1 cellular context compared by ENCODE assay signal in genomic region chr19:6801397-6802086, GRCh38.
TF ChIP-seq lines count a peak whose summit lies in the region.

No MANE protein-coding gene starts in this region.

TF ChIP-seq in K562, 482 proteins besides CTCF, POLR2A, EP300 and RAD21 (continued from another document and continues in another):
- TF ChIP-seq CBFA2T3 (IDR thresholded peaks at IDR 0.05) (0 out of 2 replicates have a peak, but pooled peaks have one; percentile 4), SIN3A (IDR thresholded peaks at IDR 0.05; ENCODE audit: borderline replicate concordance in 2 of 2, control insufficient read depth in 1 of 2, low read depth in 2 of 2, low read length in 2 of 2) (no peak), SLC30A9 (CRISPR knock-in tag; IDR thresholded peaks at IDR 0.05) (no peak), ZFP36 (IDR thresholded peaks at IDR 0.05; ENCODE audit: low read depth, low read length, partially characterized antibody) (peak; percentile 52), PREB (CRISPR knock-in tag; IDR thresholded peaks at IDR 0.05) (no peak), ZNF347 (CRISPR knock-in tag; IDR thresholded peaks at IDR 0.05; ENCODE audit: low read depth) (no peak), HMGXB4 (CRISPR knock-in tag; IDR thresholded peaks at IDR 0.05) (no peak), PML (IDR thresholded peaks at IDR 0.05; ENCODE audit: low read length) (no peak), NFRKB (IDR thresholded peaks at IDR 0.05; ENCODE audit: low read depth) (peak; percentile 71; the same call in 1 of the 2 replicates), BRD4 (IDR thresholded peaks at IDR 0.05) (0 out of 2 replicates have a peak, but pooled peaks have one; percentile 35), KHSRP (IDR thresholded peaks at IDR 0.05) (no peak), CXXC5 (CRISPR knock-in tag; IDR thresholded peaks at IDR 0.05) (peak; percentile 45; the same call in 1 of the 2 replicates), PHTF2 (CRISPR knock-in tag; IDR thresholded peaks at IDR 0.05) (no peak), BRD9 (IDR thresholded peaks at IDR 0.05; ENCODE audit: low read depth, partially characterized antibody) (no peak), CHD1 (IDR thresholded peaks at IDR 0.05; ENCODE audit: low read length) (no peak), BCLAF1 (IDR thresholded peaks at IDR 0.05; ENCODE audit: borderline replicate concordance in 1 of 2, control insufficient read depth in 1 of 2, low read depth in 2 of 2, low read length in 1 of 2) (no peak), NCOA1 (IDR thresholded peaks at IDR 0.05; ENCODE audit: low read depth) (no peak), ZNF589 (CRISPR knock-in tag; IDR thresholded peaks at IDR 0.05; ENCODE audit: low read depth) (no peak), EP400 (IDR thresholded peaks at IDR 0.05) (no peak), RAD51 (IDR thresholded peaks at IDR 0.05; ENCODE audit: borderline replicate concordance, low read depth) (no peak), HINFP (tag; conservative IDR thresholded peaks at IDR 0.05; ENCODE audit: low read depth) (no peak), ZZZ3 (IDR thresholded peaks at IDR 0.05) (no peak), NR1H2 (CRISPR knock-in tag; IDR thresholded peaks at IDR 0.05) (no peak), TFAM (CRISPR knock-in tag; conservative IDR thresholded peaks at IDR 0.05) (no peak), U2AF1 (optimal IDR thresholded peaks at IDR 0.05; ENCODE audit: low read depth, low read length) (no peak), ZNF277 (CRISPR knock-in tag; IDR thresholded peaks at IDR 0.05; ENCODE audit: borderline replicate concordance) (no peak), POLR2G (IDR thresholded peaks at IDR 0.05; ENCODE audit: low read depth, low read length) (peak; percentile 48; the same call in 1 of the 2 replicates), ZNF274 (IDR thresholded peaks at IDR 0.05; ENCODE audit: borderline replicate concordance, low read depth, low read length) (no peak), RUNX1 (IDR thresholded peaks at IDR 0.05; ENCODE audit: low read depth) (no peak), PYGO2 (tag; IDR thresholded peaks at IDR 0.05) (no peak), NR3C1 (CRISPR knock-in tag; IDR thresholded peaks at IDR 0.05) (no peak), ZNF609 (CRISPR knock-in tag; IDR thresholded peaks at IDR 0.05; ENCODE audit: borderline replicate concordance) (no peak), CBFA2T2 (conservative IDR thresholded peaks at IDR 0.05) (no peak), RBFOX2 (IDR thresholded peaks at IDR 0.05; ENCODE audit: low read depth, low read length) (0 out of 2 replicates have a peak, but pooled peaks have one; percentile 39), NUFIP1 (IDR thresholded peaks at IDR 0.05; ENCODE audit: partially characterized antibody) (no peak), GTF2F1 (IDR thresholded peaks at IDR 0.05; ENCODE audit: low read depth, low read length) (no peak), ASH1L (IDR thresholded peaks at IDR 0.05; ENCODE audit: borderline replicate concordance, low read depth, partially characterized antibody) (no peak), FOXK1 (CRISPR knock-in tag; IDR thresholded peaks at IDR 0.05; ENCODE audit: borderline replicate concordance) (no peak), VEZF1 (CRISPR knock-in tag; IDR thresholded peaks at IDR 0.05) (peak; percentile 40), TEAD2 (tag; IDR thresholded peaks at IDR 0.05) (no peak), EGR1 (conservative IDR thresholded peaks at IDR 0.05) (peak; percentile 46)
